Comparison of ENCODE assay signal across 8 cellular contexts in genomic region chr14:94681300-94682060, GRCh38.
DNase-seq lines count a peak whose midpoint lies in the region; ATAC-seq and TF ChIP-seq lines count a peak whose summit lies in the region.

No MANE protein-coding gene starts in this region.

- H3K27ac Mint-ChIP-seq in activated CD8-positive, alpha-beta T cell treated with anti-CD3 and anti-CD28 coated beads for 36 hours, result no peak overlapping the region
- no peak overlapping the region for H3K27ac Mint-ChIP-seq in HFFc6

- CTCF ChIA-PET in HEK293T (lab: Yijun Ruan, JAX), result interaction anchor here (1.0 to 1.2 kb wide), 3 partner anchors 14 to 399 kb away, joined by 3 to 4 read pairs (median 3); no protein-coding TSS in a partner anchor
- CTCF ChIA-PET in activated CD8-positive, alpha-beta T cell treated with anti-CD3 and anti-CD28 coated beads for 36 hours (lab: Charles Lee), result no interaction called here

- intact Hi-C loops in activated CD8-positive, alpha-beta T cell treated with anti-CD3 and anti-CD28 coated beads for 36 hours (cut with micrococcal nuclease), result no loop called here
- intact Hi-C loops in left colon (cut with DNase I, micrococcal nuclease), result loop anchor here in 1 of 2 donors (5.0 kb wide), 1 partner anchor 751 kb away; no protein-coding TSS in a partner anchor

- TF ChIP-seq CTCF in C4-2B (conservative IDR thresholded peaks at IDR 0.05), result peak; percentile 84
- peak; percentile 19 for TF ChIP-seq CTCF in activated CD8-positive, alpha-beta T cell treated with anti-CD3 and anti-CD28 coated beads for 36 hours (IDR thresholded peaks at IDR 0.05)
- no peak for TF ChIP-seq CTCF in HFFc6 (IDR thresholded peaks at IDR 0.05)

- ATAC-seq in activated CD8-positive, alpha-beta T cell treated with anti-CD3 and anti-CD28 coated beads for 36 hours, result peak; percentile 58
- peak; percentile 82 for ATAC-seq in left colon
- no peak for ATAC-seq in GM21515 (IDR thresholded peaks at IDR 0.05; ENCODE audit: unreplicated experiment)
- ATAC-seq in HG02610 (IDR thresholded peaks at IDR 0.05; ENCODE audit: unreplicated experiment), result no peak

- no peak overlapping the region for H3K4me3 Mint-ChIP-seq in activated CD8-positive, alpha-beta T cell treated with anti-CD3 and anti-CD28 coated beads for 36 hours
- no peak overlapping the region for H3K4me3 Mint-ChIP-seq in HFFc6

- POLR2A ChIA-PET in HEK293T (lab: Yijun Ruan, JAX), result no interaction called here
- POLR2A ChIA-PET in activated CD8-positive, alpha-beta T cell treated with anti-CD3 and anti-CD28 coated beads for 36 hours (lab: Charles Lee), result no interaction called here

- DNase-seq in HEK293T (ENCODE audit: extremely low spot score), result peak; percentile 71
- DNase-seq in activated CD8-positive, alpha-beta T cell treated with anti-CD3 and anti-CD28 coated beads for 36 hours, result peak; percentile 18
- DNase-seq in left colon, result peak in 1 of 2 donors; percentile 17
- DNase-seq in HFFc6, result no peak
- DNase-seq in NCI-H510A (lab: John Stamatoyannopoulos, UW), result no peak

- peaks cover 6% of the 10 kb centered on the region for H3K27me3 Mint-ChIP-seq in activated CD8-positive, alpha-beta T cell treated with anti-CD3 and anti-CD28 coated beads for 36 hours
- peaks cover 3% of the 10 kb centered on the region for H3K27me3 Mint-ChIP-seq in HFFc6 (ENCODE audit: insufficient read depth)

- H3K4me1 Mint-ChIP-seq in activated CD8-positive, alpha-beta T cell treated with anti-CD3 and anti-CD28 coated beads for 36 hours (ENCODE audit: low read depth), result no peaks in the 10 kb centered on the region
- no peaks in the 10 kb centered on the region for H3K4me1 Mint-ChIP-seq in HFFc6 (ENCODE audit: low read depth)

- H3K9me3 Mint-ChIP-seq in activated CD8-positive, alpha-beta T cell treated with anti-CD3 and anti-CD28 coated beads for 36 hours, result no peaks in the 10 kb centered on the region
- H3K9me3 Mint-ChIP-seq in HFFc6, result peaks cover 52% of the 10 kb centered on the region

- no peaks in the 10 kb centered on the region for H3K36me3 Mint-ChIP-seq in activated CD8-positive, alpha-beta T cell treated with anti-CD3 and anti-CD28 coated beads for 36 hours (ENCODE audit: low read depth)
- H3K36me3 Mint-ChIP-seq in HFFc6 (ENCODE audit: low read depth), result no peaks in the 10 kb centered on the region

- no peak overlapping the region for H3K27ac ChIP-seq in C4-2B

TF ChIP-seq in HEK293T, 16 proteins besides CTCF, POLR2A, EP300 and RAD21:
- TF ChIP-seq L3MBTL2 (conservative IDR thresholded peaks at IDR 0.05) (no peak), SUZ12 (IDR thresholded peaks at IDR 0.05) (no peak), CTBP1 (IDR thresholded peaks at IDR 0.05; ENCODE audit: borderline replicate concordance) (no peak)
TF ChIP-seq in HEK293T: peak in this region for 0.

Comparison
In these comparisons a context has a peak if more than half of its experiments do, and no peak if none do; other contexts are left out.
1. DNase-seq: peak in HEK293T (single experiment) and activated CD8-positive, alpha-beta T cell treated with anti-CD3 and anti-CD28 coated beads for 36 hours (single experiment); none in HFFc6 (single experiment) and NCI-H510A (single experiment).
2. ATAC-seq: peak in activated CD8-positive, alpha-beta T cell treated with anti-CD3 and anti-CD28 coated beads for 36 hours (single experiment) and left colon (single experiment); none in GM21515 (single experiment) and HG02610 (single experiment).